ENCODE assay signal across 20 cellular contexts in genomic region chr2:236308855-236309668, GRCh38. TPM values are rescaled to one million over a fixed set of nuclear protein-coding genes. Genes with fewer than 3 reads are reported as not detected.
DNase-seq lines count a peak whose midpoint lies in the region; ATAC-seq, FAIRE-seq and TF ChIP-seq lines count a peak whose summit lies in the region.
"Had no signal": no experiment of that assay in that cellular context is flagged by ENCODE, and none has a peak within 500 bp of the region (broad histone marks: within the 10 kb centered on the region; RNA-seq: fewer than 3 reads in every experiment).

No MANE protein-coding gene starts in this region.

- H2BK20ac ChIP-seq in H1 (ENCODE audit: low read length): no peak overlapping the region

- DNase-seq in H7 (peak; percentile 47), WTC11 (ENCODE audit: low spot score) (no peak), H1 (ENCODE audit: low read depth in 1 of 2, low spot score in 2 of 2) (peak in 1 of 2 experiments; percentile 43), osteocyte (ENCODE audit: extremely low spot score, unreplicated experiment) (peak; percentile 66), RCC 7860 (ENCODE audit: low spot score) (no peak), left cardiac atrium (no peak)
- DNase-seq: CD4-positive, alpha-beta memory T cell; COR-L47; HCEC 1CT had no signal

- TF ChIP-seq CTCF in WTC11 (IDR thresholded peaks at IDR 0.05) (no peak), H1 (IDR thresholded peaks at IDR 0.05; ENCODE audit: control extremely low read depth in 1 of 3, insufficient read depth in 1 of 3, low read depth in 1 of 3, low read length in 3 of 3) (no peak), osteocyte (IDR thresholded peaks at IDR 0.05) (no peak)

- no peak overlapping the region for H3K56ac ChIP-seq in H1 (replicated peaks; ENCODE audit: insufficient read length, low read depth, low read length)

- TF ChIP-seq EP300 in H1 (IDR thresholded peaks at IDR 0.05; ENCODE audit: borderline replicate concordance in 1 of 2, low read depth in 2 of 2, low read length in 2 of 2): no peak

- H3K4me3 ChIP-seq in H7 (ENCODE audit: insufficient read depth, low read depth, low read length): no peak overlapping the region
- H3K4me3 ChIP-seq in H1 (ENCODE audit: extremely low read depth in 1 of 4, insufficient read depth in 2 of 4, low read depth in 3 of 4, low read length in 4 of 4): no peak overlapping the region

- H3K4me2 ChIP-seq in H1 (ENCODE audit: insufficient read depth in 1 of 2, low read depth in 2 of 2, low read length in 2 of 2): no peak overlapping the region

- no peak overlapping the region for H3K27ac ChIP-seq in H1 (ENCODE audit: low read depth, low read length)

- H2BK12ac ChIP-seq in H1 (ENCODE audit: low read depth, low read length): peak overlapping the region; percentile 71; the same call in 1 of the 2 replicates

- H3K27me3 ChIP-seq in H7 (ENCODE audit: control insufficient read depth, insufficient read depth, low read length): no peaks in the 10 kb centered on the region
- H3K27me3 ChIP-seq in H1 (replicated peaks in 1 of 4; ENCODE audit: control insufficient read depth in 3 of 4, extremely low read depth in 1 of 4, insufficient read depth in 3 of 4, low read length in 3 of 4): no peaks in the 10 kb centered on the region

- no peak overlapping the region; the same call in 1 of the 2 replicates for H2BK5ac ChIP-seq in H1 (ENCODE audit: low read depth, low read length)

- no peak overlapping the region for H3K9ac ChIP-seq in H1 (replicated peaks in 1 of 4; ENCODE audit: extremely low read depth in 1 of 4, low read depth in 3 of 4, low read length in 3 of 4)

- H3K18ac ChIP-seq in H1 (ENCODE audit: extremely low read depth, low read length): no peak overlapping the region

- H3K27ac Mint-ChIP-seq in WTC11: no peak overlapping the region
- H3K27ac Mint-ChIP-seq in osteocyte (ENCODE audit: unreplicated experiment): no peak overlapping the region
- H3K27ac Mint-ChIP-seq: CD4-positive, alpha-beta memory T cell had no signal

- WGBS in H1 (ENCODE audit: extremely low coverage in 1 of 2, insufficient coverage in 1 of 2, insufficient read length in 1 of 2, insufficient replicate concordance in 2 of 2, low coverage in 1 of 2, low lambda C conversion rate in 2 of 2, missing lambda C conversion rate in 1 of 2), 2 experiments: 76% methylated on average over 19 of the region's 19 CpGs; no CpG with 5 or more reads in 1 of the 2 experiments

- 0 out of 2 replicates have a peak overlapping the region, but pooled peaks have one; percentile 8 for H2BK15ac ChIP-seq in H1 (ENCODE audit: low read length)

- H2BK120ac ChIP-seq in H1 (replicated peaks; ENCODE audit: low read depth, low read length): no peak overlapping the region

- H3K4me3 Mint-ChIP-seq in WTC11 (no peak overlapping the region), osteocyte (ENCODE audit: unreplicated experiment) (no peak overlapping the region)
- H3K4me3 Mint-ChIP-seq: CD4-positive, alpha-beta memory T cell had no signal

- CTCF ChIA-PET in WTC11 (lab: Charles Lee): interaction anchor here (0.9 to 1.4 kb wide), 11 partner anchors 9 to 777 kb away, joined by 3 to 10 read pairs (median 5); partner anchors contain the start of genes ACKR3 and COPS8
- CTCF ChIA-PET in H1 (lab: Charles Lee; ENCODE audit: partially characterized antibody): interaction anchor here (0.7 to 5.5 kb wide), 40 partner anchors 10 to 1172 kb away, joined by 3 to 43 read pairs (median 5); partner anchors contain the start of genes ACKR3 and COPS8

- intact Hi-C loops in left cardiac atrium (cut with DNase I): no loop called here

- H4K8ac ChIP-seq in H1 (ENCODE audit: extremely low read depth, insufficient read depth, low read length): no peak overlapping the region

- no peaks in the 10 kb centered on the region for H3K36me3 ChIP-seq in H7 (replicated peaks; ENCODE audit: control insufficient read depth, insufficient read depth, low read length)
- no peaks in the 10 kb centered on the region for H3K36me3 ChIP-seq in H1 (ENCODE audit: control insufficient read depth in 2 of 4, insufficient read depth in 4 of 4, low read length in 3 of 4)

- FAIRE-seq in H1 (lab: Jason Lieb, UNC) (no peak), RCC 7860 (lab: Jason Lieb, UNC) (no peak)
- FAIRE-seq: G401.6, GM12892, GM19239, H54 had no signal

- H3K14ac ChIP-seq in H1 (ENCODE audit: insufficient read length): no peak overlapping the region

- H3K4ac ChIP-seq in H1 (replicated peaks; ENCODE audit: insufficient read length, low read depth, low read length): no peak overlapping the region

- no peaks in the 10 kb centered on the region; the same call in 1 of the 2 replicates for H3K36me3 Mint-ChIP-seq in WTC11
- H3K36me3 Mint-ChIP-seq in osteocyte (ENCODE audit: unreplicated experiment): peaks cover 4% of the 10 kb centered on the region
- H3K36me3 Mint-ChIP-seq: CD4-positive, alpha-beta memory T cell had no signal

- TF ChIP-seq RAD21 in H1 (IDR thresholded peaks at IDR 0.05 in 1 of 2, conservative IDR thresholded peaks at IDR 0.05 in 1 of 2; ENCODE audit: low read depth in 2 of 2, low read length in 2 of 2): no peak

- no peaks in the 10 kb centered on the region for H3K79me1 ChIP-seq in H1 (ENCODE audit: low read depth, low read length)

- no peak overlapping the region for H4K91ac ChIP-seq in H1 (replicated peaks; ENCODE audit: insufficient read length, low read length)

- ATAC-seq in WTC11: peak; percentile 11; the same call in 1 of the 2 replicates
- ATAC-seq in HG03196 (IDR thresholded peaks at IDR 0.05; ENCODE audit: unreplicated experiment): no peak
- ATAC-seq in HG03469 (IDR thresholded peaks at IDR 0.05; ENCODE audit: unreplicated experiment): no peak
- ATAC-seq in left cardiac atrium: no peak

- no peak overlapping the region for H4K5ac ChIP-seq in H1 (ENCODE audit: insufficient read length, low read depth, low read length)

- POLR2A ChIA-PET in WTC11 (lab: Charles Lee) (no interaction called here), H1 (lab: Charles Lee; ENCODE audit: partially characterized antibody) (interaction anchor here (0.7 kb wide), 1 partner anchor 10 kb away, joined by 3 read pairs; no protein-coding TSS in a partner anchor)

- 0 out of 2 replicates have a peak overlapping the region, but pooled peaks have one; percentile 4 for H2AK5ac ChIP-seq in H1 (ENCODE audit: low read depth, low read length)

- H3K4me1 Mint-ChIP-seq in WTC11: peaks cover 26% of the 10 kb centered on the region
- H3K4me1 Mint-ChIP-seq in osteocyte (ENCODE audit: unreplicated experiment): no peaks in the 10 kb centered on the region
- H3K4me1 Mint-ChIP-seq: CD4-positive, alpha-beta memory T cell had no signal

- H4K20me1 ChIP-seq in H1 (replicated peaks in 1 of 2; ENCODE audit: control insufficient read depth in 1 of 2, insufficient read depth in 2 of 2, low read length in 2 of 2): no peaks in the 10 kb centered on the region

- H3K27me3 Mint-ChIP-seq in WTC11 (ENCODE audit: low read depth): no peaks in the 10 kb centered on the region
- H3K27me3 Mint-ChIP-seq in osteocyte (ENCODE audit: unreplicated experiment): no peaks in the 10 kb centered on the region

- TF ChIP-seq POLR2A in H1 (IDR thresholded peaks at IDR 0.05; ENCODE audit: control extremely low read depth in 1 of 2, low read depth in 2 of 2, low read length in 2 of 2): no peak

- peaks cover 3 to 12% (median 9%) of the 10 kb centered on the region in 4 experiments; a peak in 5 of 7 replicates for H3K4me1 ChIP-seq in H1 (replicated peaks in 1 of 4; ENCODE audit: control insufficient read depth in 3 of 4, insufficient read depth in 4 of 4, low read length in 3 of 4)

- no peaks in the 10 kb centered on the region for H3K9me3 ChIP-seq in H1 (ENCODE audit: insufficient read depth in 2 of 2, low read depth in 1 of 2, low read length in 1 of 2)

- H3K23me2 ChIP-seq in H1 (ENCODE audit: low read depth, low read length): no peaks in the 10 kb centered on the region

- H2AFZ ChIP-seq in H1 (ENCODE audit: low read length): no peak overlapping the region

- no peaks in the 10 kb centered on the region for H3K79me2 ChIP-seq in H1 (ENCODE audit: control insufficient read depth in 1 of 2, insufficient read depth in 2 of 2, low read length in 2 of 2)

- no peak overlapping the region for H3K23ac ChIP-seq in H1 (ENCODE audit: insufficient read length)

- H3K9me3 Mint-ChIP-seq in WTC11 (peaks cover 10% of the 10 kb centered on the region; the same call in 1 of the 2 replicates), osteocyte (ENCODE audit: unreplicated experiment) (peaks cover 16% of the 10 kb centered on the region)

TF ChIP-seq in WTC11, 78 proteins besides CTCF, POLR2A, EP300 and RAD21 (continues in another document):
- TF ChIP-seq ATF3 (CRISPR knock-in tag; conservative IDR thresholded peaks at IDR 0.05): no peak
- no peak for TF ChIP-seq OVOL2 (CRISPR knock-in tag; IDR thresholded peaks at IDR 0.05; ENCODE audit: borderline replicate concordance)
- no peak for TF ChIP-seq TCF7 (CRISPR knock-in tag; IDR thresholded peaks at IDR 0.05; ENCODE audit: low read depth)

TF ChIP-seq in H1, 55 proteins besides CTCF, POLR2A, EP300 and RAD21 (continues in another document):
- TF ChIP-seq ATF3 (IDR thresholded peaks at IDR 0.05; ENCODE audit: insufficient read depth, low read depth, low read length) (no peak), RXRA (IDR thresholded peaks at IDR 0.05; ENCODE audit: insufficient read depth, low read depth, low read length) (no peak), SAP30 (IDR thresholded peaks at IDR 0.05; ENCODE audit: insufficient read depth, insufficient replicate concordance, low read length) (no peak), KDM1A (IDR thresholded peaks at IDR 0.05; ENCODE audit: borderline replicate concordance, low read length) (no peak), BACH1 (IDR thresholded peaks at IDR 0.05; ENCODE audit: low read length) (no peak), KDM4A (IDR thresholded peaks at IDR 0.05; ENCODE audit: low read depth, low read length, severe bottlenecking) (no peak)

RNA-seq across cellular contexts. Expression of gene ASB18, which starts 44.9 kb away (rescaled TPM):
- not detected in 2 replicates for total RNA-seq in H7 (2014; rRNA removed; shearing (Covaris generic))
- not detected in 3 replicates for total RNA-seq in WTC11 (2021)
- total RNA-seq in H1 (2021; fragmentation: NEBNext Ultra II Directional; extraction: Animal tissue kit (Norgen Biotek cat#: 25700)): not detected in 2 replicates
- polyA plus RNA-seq in H1 (2011; rRNA removed): not detected in 2 replicates
- polyA plus RNA-seq in H1 (2011; cell fraction: cytosol; rRNA removed): not detected
- polyA plus RNA-seq in H1 (2011; cell fraction: nucleus; rRNA removed): not detected
- not detected in 4 replicates for polyA plus RNA-seq in H1 (2012, experiment 1 of 2)
- polyA plus RNA-seq in H1 (2012, experiment 2 of 2): not detected
- polyA plus RNA-seq in H1 (2013, experiment 1 of 2): not detected
- polyA plus RNA-seq in H1 (2013, experiment 2 of 2): not detected
- not detected in 2 replicates for polyA minus RNA-seq in H1 (2011; rRNA and poly(A)+ RNA removed)
- polyA minus RNA-seq in H1 (2011; cell fraction: cytosol; rRNA and poly(A)+ RNA removed): not detected
- not detected for polyA minus RNA-seq in H1 (2011; cell fraction: nucleus; rRNA and poly(A)+ RNA removed)
- total RNA-seq in osteocyte: not detected in 2 replicates
- total RNA-seq in left cardiac atrium: 1 to 10 TPM; 1.9 to 2.7 TPM
- total RNA-seq: A172; A673; Calu3; CD4-positive, alpha-beta memory T cell; Daoy had no signal
- polyA plus RNA-seq: BJ; CD4-positive, alpha-beta memory T cell had no signal

Comparison
In these comparisons a context has a peak if more than half of its experiments do, and no peak if none do; other contexts are left out.
1. DNase-seq: peak in H7 (single experiment) and osteocyte (single experiment); none in WTC11 (single experiment), RCC 7860 (single experiment) and left cardiac atrium (single experiment).